In genomic region chr2:113178891-113179290, GRCh38 we compare ENCODE assay signal across 14 cellular contexts. TPM values are rescaled to one million over a fixed set of nuclear protein-coding genes. Genes with fewer than 3 reads are reported as not detected.
DNase-seq lines count a peak whose midpoint lies in the region; ATAC-seq, FAIRE-seq and TF ChIP-seq lines count a peak whose summit lies in the region.
"Had no signal": no experiment of that assay in that cellular context is flagged by ENCODE, and none has a peak within 500 bp of the region (broad histone marks: within the 10 kb centered on the region; RNA-seq: fewer than 3 reads in every experiment).

No MANE protein-coding gene starts in this region.

- H3K27ac Mint-ChIP-seq in stimulated activated memory B cell treated with anti-CD40 and anti-IgM and Interleukin-4, amounts not matched to agents 10 μg/mL and 1 μg/mL and 100 μg/mL, for 72 hours, result peak overlapping the region; percentile 25

- H3K14ac ChIP-seq in mesenchymal stem cell (ENCODE audit: low read length in 2 of 2), result no peak overlapping the region

- no peak for ATAC-seq in stimulated activated memory B cell treated with anti-CD40 and anti-IgM and Interleukin-4, amounts not matched to agents 10 μg/mL and 1 μg/mL and 100 μg/mL, for 72 hours
- no peak for ATAC-seq in heart left ventricle
- ATAC-seq: gastroesophageal sphincter, left colon had no signal

- no peak overlapping the region for H3K9ac ChIP-seq in kidney (ENCODE audit: low read length in 2 of 2)
- H3K9ac ChIP-seq in mesenchymal stem cell (ENCODE audit: low read length), result no peak overlapping the region

- H3K4me1 Mint-ChIP-seq in stimulated activated memory B cell treated with anti-CD40 and anti-IgM and Interleukin-4, amounts not matched to agents 10 μg/mL and 1 μg/mL and 100 μg/mL, for 72 hours, result peaks cover 80% of the 10 kb centered on the region

- H3K4me3 ChIP-seq in kidney (ENCODE audit: low read length in 2 of 2) (no peak overlapping the region), mesenchymal stem cell (ENCODE audit: insufficient read depth in 1 of 2, low read depth in 1 of 2, low read length in 2 of 2) (no peak overlapping the region), heart left ventricle (no peak overlapping the region)
- H3K4me3 ChIP-seq: gastroesophageal sphincter had no signal

- H3K4me3 Mint-ChIP-seq in stimulated activated memory B cell treated with anti-CD40 and anti-IgM and Interleukin-4, amounts not matched to agents 10 μg/mL and 1 μg/mL and 100 μg/mL, for 72 hours, result peak overlapping the region; percentile 40

- peaks cover 0 to 7% of the 10 kb centered on the region in 2 donors for H3K4me1 ChIP-seq in kidney (ENCODE audit: control insufficient read depth in 1 of 2, insufficient read depth in 1 of 2, low read depth in 1 of 2, low read length in 2 of 2)
- peaks cover 16% of the 10 kb centered on the region for H3K4me1 ChIP-seq in mesenchymal stem cell (ENCODE audit: control insufficient read depth, insufficient read depth, low read depth, low read length)
- peaks cover 0 to 50% (median 0%) of the 10 kb centered on the region in 12 donors for H3K4me1 ChIP-seq in heart left ventricle
- H3K4me1 ChIP-seq: gastroesophageal sphincter had no signal

- H3K4me2 ChIP-seq in mesenchymal stem cell (ENCODE audit: low read length, poor library complexity, severe bottlenecking), result no peak overlapping the region

- no peak overlapping the region for H3K18ac ChIP-seq in mesenchymal stem cell (ENCODE audit: low read depth in 1 of 2, low read length in 2 of 2)

- intact Hi-C loops in kidney (cut with DNase I) (no loop called here), heart left ventricle (cut with DNase I) (no loop called here)

- no peak overlapping the region for H2BK12ac ChIP-seq in mesenchymal stem cell (ENCODE audit: low read length in 2 of 2)

- H3K4ac ChIP-seq in mesenchymal stem cell (ENCODE audit: low read depth in 1 of 2, low read length in 2 of 2), result no peak overlapping the region

- H2BK5ac ChIP-seq in mesenchymal stem cell (ENCODE audit: low read depth, low read length, poor library complexity, severe bottlenecking), result no peak overlapping the region

- TF ChIP-seq CTCF in kidney (IDR thresholded peaks at IDR 0.05; ENCODE audit: borderline replicate concordance, extremely low read depth, insufficient read depth) (no peak), heart left ventricle (IDR thresholded peaks at IDR 0.05) (no peak)

- H2BK15ac ChIP-seq in mesenchymal stem cell (ENCODE audit: low read depth, poor library complexity, severe bottlenecking), result no peak overlapping the region

- WGBS in mesenchymal stem cell, result 71% methylated on average over 3 of the region's 4 CpGs
- 81 to 92% (median 87%) methylated on average over 4 of the region's 4 CpGs for whole genome bisulfite sequencing in heart left ventricle, 4 donors

- no peak overlapping the region for H3K23ac ChIP-seq in mesenchymal stem cell (ENCODE audit: low read length in 2 of 2)

- H2BK120ac ChIP-seq in mesenchymal stem cell (ENCODE audit: low read depth, low read length), result no peak overlapping the region

- H3K27me3 Mint-ChIP-seq in stimulated activated memory B cell treated with anti-CD40 and anti-IgM and Interleukin-4, amounts not matched to agents 10 μg/mL and 1 μg/mL and 100 μg/mL, for 72 hours, result no peaks in the 10 kb centered on the region

- H2AFZ ChIP-seq in mesenchymal stem cell (ENCODE audit: low read depth, low read length), result no peak overlapping the region

- H3K79me1 ChIP-seq in mesenchymal stem cell (replicated peaks; ENCODE audit: low read length, poor library complexity, severe bottlenecking), result no peaks in the 10 kb centered on the region

- H3K27ac ChIP-seq in kidney (ENCODE audit: low read depth in 2 of 2, low read length in 2 of 2) (no peak overlapping the region), mesenchymal stem cell (ENCODE audit: low read length, poor library complexity, severe bottlenecking) (no peak overlapping the region), heart left ventricle (no peak overlapping the region)
- H3K27ac ChIP-seq: gastroesophageal sphincter had no signal

- H3K9me3 ChIP-seq in kidney (ENCODE audit: control insufficient read depth in 1 of 2, low read length in 2 of 2), result no peaks in the 10 kb centered on the region
- H3K9me3 ChIP-seq in mesenchymal stem cell (ENCODE audit: control insufficient read depth, low read length), result no peaks in the 10 kb centered on the region
- no peaks in the 10 kb centered on the region for H3K9me3 ChIP-seq in heart left ventricle
- H3K9me3 ChIP-seq: gastroesophageal sphincter had no signal

- no peaks in the 10 kb centered on the region for H3K9me3 Mint-ChIP-seq in stimulated activated memory B cell treated with anti-CD40 and anti-IgM and Interleukin-4, amounts not matched to agents 10 μg/mL and 1 μg/mL and 100 μg/mL, for 72 hours

- H2AK5ac ChIP-seq in mesenchymal stem cell (ENCODE audit: low read length, severe bottlenecking), result no peak overlapping the region

- H4K8ac ChIP-seq in mesenchymal stem cell (ENCODE audit: low read length), result no peak overlapping the region

- no peak overlapping the region for H4K91ac ChIP-seq in mesenchymal stem cell (ENCODE audit: low read length)

- H3K36me3 Mint-ChIP-seq in stimulated activated memory B cell treated with anti-CD40 and anti-IgM and Interleukin-4, amounts not matched to agents 10 μg/mL and 1 μg/mL and 100 μg/mL, for 72 hours, result peaks cover 56% of the 10 kb centered on the region

- TF ChIP-seq POLR2A in heart left ventricle (IDR thresholded peaks at IDR 0.05), result no peak

- no peak for FAIRE-seq in kidney (lab: Jason Lieb, UNC)
- FAIRE-seq: H1 had no signal

- H3K27me3 ChIP-seq in mesenchymal stem cell (ENCODE audit: control insufficient read depth in 1 of 2, insufficient read depth in 1 of 2, low read length in 2 of 2) (no peaks in the 10 kb centered on the region), heart left ventricle (no peaks in the 10 kb centered on the region)
- H3K27me3 ChIP-seq: gastroesophageal sphincter had no signal

- no peaks in the 10 kb centered on the region for H3K36me3 ChIP-seq in kidney (ENCODE audit: control insufficient read depth in 1 of 2, insufficient read depth in 2 of 2, low read length in 2 of 2)
- H3K36me3 ChIP-seq in mesenchymal stem cell (ENCODE audit: control insufficient read depth in 1 of 2, insufficient read depth in 2 of 2, low read depth in 1 of 2, low read length in 2 of 2), result peaks cover 0 to 16% of the 10 kb centered on the region in 2 experiments
- peaks cover 0 to 11% (median 0%) of the 10 kb centered on the region in 9 donors for H3K36me3 ChIP-seq in heart left ventricle
- H3K36me3 ChIP-seq: gastroesophageal sphincter had no signal

- DNase-seq in T-helper 22 cell (ENCODE audit: low read depth) (peak; percentile 42), activated T-cell treated with anti-CD3 and anti-CD28 coated beads for 48 hours (ENCODE audit: low read depth) (peak; percentile 59), kidney (peak; percentile 15), pons (ENCODE audit: low spot score) (no peak), mesenchymal stem cell (no peak), heart left ventricle (no peak)
- DNase-seq: effector CD4-positive, alpha-beta T cell; left colon; NCI-H1105 treated with DMSO at 0.1 percent for 48 hours; NCI-H526; SIG-M5 had no signal

RNA-seq across cellular contexts. Expression of gene PSD4, which starts 5.1 kb away (rescaled TPM):
- 42.0 TPM for total RNA-seq in kidney
- 16.2 TPM for polyA plus RNA-seq in kidney (ENCODE audit: insufficient read depth, low read depth, low replicate concordance)
- polyA plus RNA-seq in mesenchymal stem cell (2013, experiment 1 of 2), result 0.37 TPM
- polyA plus RNA-seq in mesenchymal stem cell (2013, experiment 2 of 2), result 0.45 TPM
- total RNA-seq in heart left ventricle, result 10 to 100 TPM in 1 of 9 donors, 1 to 10 TPM in 5, under 1 TPM in 3; 0.65 to 23.4 (median 1.9) TPM
- polyA plus RNA-seq in heart left ventricle, result 1 to 10 TPM in 1 of 2 donors, under 1 TPM in 1; 0.99 to 1.6 TPM

RNA-seq across cellular contexts. Expression of gene IL1RN, which starts 51.5 kb away (rescaled TPM):
- total RNA-seq in kidney, result 2.1 TPM
- 1.3 TPM for polyA plus RNA-seq in kidney (ENCODE audit: insufficient read depth, low read depth, low replicate concordance)
- not detected for polyA plus RNA-seq in mesenchymal stem cell (2013, experiment 1 of 2)
- polyA plus RNA-seq in mesenchymal stem cell (2013, experiment 2 of 2), result not detected
- 10 to 100 TPM in 1 of 9 donors, 1 to 10 TPM in 4, under 1 TPM in 4; 0.16 to 11.4 (median 1.0) TPM for total RNA-seq in heart left ventricle
- polyA plus RNA-seq in heart left ventricle, result under 1 TPM; 0.34 to 0.60 TPM
- total RNA-seq: H1 had no signal
- polyA plus RNA-seq: H1 had no signal

Comparison
In these comparisons a context has a peak if more than half of its experiments do, and no peak if none do; other contexts are left out.
1. DNase-seq: peak in T-helper 22 cell (single experiment), activated T-cell treated with anti-CD3 and anti-CD28 coated beads for 48 hours (single experiment) and kidney (single experiment); none in pons (single experiment), mesenchymal stem cell (single experiment) and heart left ventricle (0 of 5).